8 cellular contexts compared by ENCODE assay signal in genomic region chr1:32963746-32964460, GRCh38. TPM values are rescaled to one million over a fixed set of nuclear protein-coding genes. Genes with fewer than 3 reads are reported as not detected.
DNase-seq lines count a peak whose midpoint lies in the region; TF ChIP-seq lines count a peak whose summit lies in the region.

No MANE protein-coding gene starts in this region.

- 0 out of 2 replicates have a peak, but pooled peaks cover 17% of the 10 kb centered on the region for H3F3A ChIP-seq in GM23248 (ENCODE audit: insufficient read depth)
- H3F3A ChIP-seq in Loucy (ENCODE audit: low read depth): no peaks in the 10 kb centered on the region

- H3K4me2 ChIP-seq in GM23248 (ENCODE audit: unreplicated experiment) (peak overlapping the region; percentile 87), Loucy (ENCODE audit: low read depth, low read length, poor library complexity, severe bottlenecking) (peak overlapping the region; percentile 98)

- H3K9me3 ChIP-seq in GM23248 (ENCODE audit: low read depth) (no peaks in the 10 kb centered on the region), Loucy (ENCODE audit: insufficient read depth, low read depth, low read length) (no peaks in the 10 kb centered on the region)

- 0% methylated on average over 49 to 64 of the region's 78 CpGs for WGBS in GM23248 (ENCODE audit: low coverage in 1 of 2, low lambda C conversion rate in 2 of 2, missing lambda C conversion rate in 2 of 2), 2 experiments

- H3K27me3 ChIP-seq in GM23248 (replicated peaks; ENCODE audit: insufficient read depth) (no peaks in the 10 kb centered on the region), Loucy (ENCODE audit: insufficient read depth, low read length, poor library complexity, severe bottlenecking) (peaks cover 30% of the 10 kb centered on the region), kidney epithelial cell (ENCODE audit: control insufficient read depth, insufficient read depth, low read length) (no peaks in the 10 kb centered on the region)

- H3K36me3 ChIP-seq in GM23248 (ENCODE audit: low read depth): no peaks in the 10 kb centered on the region
- H3K36me3 ChIP-seq in Loucy (ENCODE audit: insufficient read depth, low read length): no peaks in the 10 kb centered on the region
- no peaks in the 10 kb centered on the region for H3K36me3 ChIP-seq in kidney epithelial cell (ENCODE audit: control insufficient read depth, insufficient read depth, low read length)

- H3K79me2 ChIP-seq in GM23248 (ENCODE audit: insufficient read depth) (peaks cover 48% of the 10 kb centered on the region), Loucy (ENCODE audit: insufficient read depth, low read length) (peaks cover 47% of the 10 kb centered on the region)

- no peaks in the 10 kb centered on the region; the same call in 1 of the 2 replicates for H4K20me1 ChIP-seq in GM23248 (ENCODE audit: insufficient read depth)
- H4K20me1 ChIP-seq in Loucy (ENCODE audit: insufficient read depth, low read length, poor library complexity, severe bottlenecking): peaks cover 18% of the 10 kb centered on the region

- peak overlapping the region; percentile 77 for H3K4me3 ChIP-seq in GM23248
- peak overlapping the region; percentile 93 for H3K4me3 ChIP-seq in Loucy (ENCODE audit: low read length, poor library complexity, severe bottlenecking)
- H3K4me3 ChIP-seq in cardiac fibroblast (replicated peaks in 1 of 2; ENCODE audit: low read depth in 2 of 2, low read length in 2 of 2): peak overlapping the region; percentile 88 to 92
- H3K4me3 ChIP-seq in kidney epithelial cell (ENCODE audit: low read depth, low read length): peak overlapping the region; percentile 93

- in situ Hi-C loops in GM23248 (cut with MboI): no loop called here

- TF ChIP-seq CTCF in Loucy (conservative IDR thresholded peaks at IDR 0.05; ENCODE audit: low read length) (no peak), VCaP (conservative IDR thresholded peaks at IDR 0.05) (no peak), cardiac fibroblast (IDR thresholded peaks at IDR 0.05; ENCODE audit: low read depth, low read length) (no peak), kidney epithelial cell (IDR thresholded peaks at IDR 0.05; ENCODE audit: insufficient read depth, low read length, poor library complexity, severe bottlenecking) (no peak)

- DNase-seq in ELR (ENCODE audit: low read depth) (peak; percentile 72), GM23248 (peak; percentile 83), cardiac fibroblast (ENCODE audit: low read depth in 2 of 2) (no peak), kidney epithelial cell (ENCODE audit: low read depth) (no peak), cerebellar nuclear complex (lab: John Stamatoyannopoulos, UW) (no peak)
- DNase-seq in stimulated activated CD4-positive, alpha-beta T cell treated with anti-CD3 and anti-CD28 coated beads, Interleukin-1b, Interleukin-23, amount 100 ng/mL, for 24 hours (ENCODE audit: low read depth in 4 of 4, low spot score in 1 of 4): peak; percentile 13 to 40 (median 27)

- peak overlapping the region; percentile 48 for H2AFZ ChIP-seq in GM23248
- 0 out of 2 replicates have a peak overlapping the region, but pooled peaks have one; percentile 54 for H2AFZ ChIP-seq in Loucy (ENCODE audit: low read length)

- H3K9me2 ChIP-seq in GM23248 (ENCODE audit: insufficient read depth) (no peaks in the 10 kb centered on the region), Loucy (replicated peaks; ENCODE audit: low read depth, low read length) (no peaks in the 10 kb centered on the region)

- H3K4me1 ChIP-seq in GM23248 (ENCODE audit: insufficient read depth) (peaks cover 25% of the 10 kb centered on the region), Loucy (ENCODE audit: insufficient read depth, low read length, poor library complexity, severe bottlenecking) (peaks cover 26% of the 10 kb centered on the region)

- H3K9ac ChIP-seq in GM23248: peak overlapping the region; percentile 70
- H3K9ac ChIP-seq in Loucy (ENCODE audit: low read depth, low read length, poor library complexity, severe bottlenecking): peak overlapping the region; percentile 81

- peak overlapping the region; percentile 42 for H3K27ac ChIP-seq in GM23248
- peak overlapping the region; percentile 68 for H3K27ac ChIP-seq in VCaP

RNA-seq across cellular contexts. Expression of gene RNF19B, which starts 0.7 kb away (rescaled TPM):
- 9.5 and 11.1 TPM in 2 replicates for total RNA-seq in GM23248 (2014; rRNA removed; shearing (Covaris generic))
- 1.5 and 1.6 TPM in 2 replicates for polyA plus RNA-seq in GM23248 (2016; fragmentation: Nextera tagmentation; extraction: Ambion mirVana)
- total RNA-seq in kidney epithelial cell: 32.8 and 33.7 TPM in 2 replicates

Comparison
In these comparisons a context has a peak if more than half of its experiments do, and no peak if none do; other contexts are left out.
1. DNase-seq: peak in ELR (single experiment), GM23248 (single experiment) and stimulated activated CD4-positive, alpha-beta T cell treated with anti-CD3 and anti-CD28 coated beads, Interleukin-1b, Interleukin-23, amount 100 ng/mL, for 24 hours (4 of 4); none in cardiac fibroblast (0 of 2), kidney epithelial cell (single experiment) and cerebellar nuclear complex (0 of 2).
2. Peak in every context shown above with its lines, with median percentiles within 50 percentile points of each other: H3K4me3 ChIP-seq.